ENCODE assay signal across 1 cellular context in the genomic region with DNA sequence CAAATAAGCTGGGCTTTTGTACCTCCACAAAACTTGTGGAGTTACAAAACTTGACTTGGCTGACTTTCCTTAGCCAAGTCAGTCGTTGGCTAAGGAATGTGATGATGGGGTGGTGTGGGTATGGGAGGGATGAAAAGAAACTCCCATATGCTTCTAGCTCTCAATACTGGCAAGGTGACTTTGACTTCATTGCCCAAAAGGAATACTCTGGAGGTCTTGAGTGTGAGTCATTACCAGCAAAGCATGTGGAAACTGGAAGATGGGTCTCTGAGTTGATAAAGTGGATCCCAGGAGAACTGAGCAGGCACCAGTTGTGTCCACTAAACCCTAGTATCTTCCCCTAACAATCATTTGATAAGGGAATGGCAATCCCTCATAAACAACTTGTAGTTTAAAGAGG.
TF ChIP-seq lines count a peak whose summit lies in the region.

No MANE protein-coding gene starts in this region.

TF ChIP-seq in IMR-90, 13 proteins besides CTCF, POLR2A, EP300 and RAD21:
- TF ChIP-seq SMC3 (IDR thresholded peaks at IDR 0.05; ENCODE audit: low read depth, low read length) (no peak), NFE2L2 (IDR thresholded peaks at IDR 0.05; ENCODE audit: low read depth, low read length) (no peak), CEBPB (IDR thresholded peaks at IDR 0.05; ENCODE audit: low read depth, low read length) (no peak), FOS (IDR thresholded peaks at IDR 0.05; ENCODE audit: low read depth, low read length) (no peak), BHLHE40 (IDR thresholded peaks at IDR 0.05; ENCODE audit: low read depth, low read length) (no peak), USF2 (IDR thresholded peaks at IDR 0.05; ENCODE audit: low read depth, low read length) (no peak), MAFK (IDR thresholded peaks at IDR 0.05; ENCODE audit: low read depth, low read length) (no peak), RFX5 (IDR thresholded peaks at IDR 0.05; ENCODE audit: low read depth, low read length) (no peak), MXI1 (IDR thresholded peaks at IDR 0.05; ENCODE audit: borderline replicate concordance, low read depth, low read length) (no peak), CHD1 (IDR thresholded peaks at IDR 0.05; ENCODE audit: low read depth, low read length) (no peak)
- TF ChIP-seq, protein P1, sequence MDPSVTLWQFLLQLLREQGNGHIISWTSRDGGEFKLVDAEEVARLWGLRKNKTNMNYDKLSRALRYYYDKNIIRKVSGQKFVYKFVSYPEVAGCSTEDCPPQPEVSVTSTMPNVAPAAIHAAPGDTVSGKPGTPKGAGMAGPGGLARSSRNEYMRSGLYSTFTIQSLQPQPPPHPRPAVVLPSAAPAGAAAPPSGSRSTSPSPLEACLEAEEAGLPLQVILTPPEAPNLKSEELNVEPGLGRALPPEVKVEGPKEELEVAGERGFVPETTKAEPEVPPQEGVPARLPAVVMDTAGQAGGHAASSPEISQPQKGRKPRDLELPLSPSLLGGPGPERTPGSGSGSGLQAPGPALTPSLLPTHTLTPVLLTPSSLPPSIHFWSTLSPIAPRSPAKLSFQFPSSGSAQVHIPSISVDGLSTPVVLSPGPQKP (IDR thresholded peaks at IDR 0.05; ENCODE audit: borderline replicate concordance, low read depth, low read length): no peak
